ENCODE assay signal across 16 cellular contexts in the genomic region with DNA sequence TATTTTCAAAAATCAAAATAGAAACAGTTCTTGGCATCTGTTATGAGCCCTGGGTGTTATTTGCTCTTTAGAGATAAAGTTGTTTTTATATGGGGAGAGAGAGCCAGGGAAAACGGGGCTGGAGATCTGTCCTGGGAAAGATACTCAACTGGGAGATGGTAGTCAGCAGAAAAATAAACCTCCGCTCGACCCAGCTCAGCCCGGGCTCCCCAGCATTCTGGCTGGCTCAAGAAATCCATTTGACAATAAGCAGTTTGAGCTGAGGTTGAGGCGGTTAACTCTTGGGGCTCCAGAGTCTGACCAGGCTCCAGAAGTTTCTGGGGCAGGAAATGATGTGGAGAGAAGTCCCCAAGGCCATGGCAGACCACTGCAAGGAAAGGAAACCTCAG.
DNase-seq lines count a peak whose midpoint lies in the region; ATAC-seq, FAIRE-seq and TF ChIP-seq lines count a peak whose summit lies in the region.
"Had no signal": no experiment of that assay in that cellular context is flagged by ENCODE, and none has a peak within 500 bp of the region (broad histone marks: within the 10 kb centered on the region; RNA-seq: fewer than 3 reads in every experiment).

No MANE protein-coding gene starts in this region.

- no peak for TF ChIP-seq CTCF in right lobe of liver (IDR thresholded peaks at IDR 0.05)
- TF ChIP-seq CTCF in HepG2 (CRISPR knock-in tag; IDR thresholded peaks at IDR 0.05): no peak
- TF ChIP-seq CTCF in body of pancreas (IDR thresholded peaks at IDR 0.05): no peak
- no peak for TF ChIP-seq CTCF in neural progenitor cell (IDR thresholded peaks at IDR 0.05)

- H3K4me1 Mint-ChIP-seq in neural progenitor cell: peaks cover 14% of the 10 kb centered on the region
- H3K4me1 Mint-ChIP-seq: CD8-positive, alpha-beta memory T cell had no signal

- DNase-seq in right lobe of liver: no peak
- no peak for DNase-seq in HepG2 (ENCODE audit: low spot score)
- no peak for DNase-seq in body of pancreas
- no peak for DNase-seq in neural progenitor cell (ENCODE audit: low spot score)
- DNase-seq: BE2C; Caco-2; CD8-positive, alpha-beta memory T cell; DND-41; GDM1; GM23248 had no signal

- H3K4me3 Mint-ChIP-seq in neural progenitor cell: no peak overlapping the region
- H3K4me3 Mint-ChIP-seq: CD8-positive, alpha-beta memory T cell had no signal

- CTCF ChIA-PET in HepG2 (lab: Yijun Ruan, JAX; ENCODE audit: low intra/inter-chr PET ratio, low total read pairs): no interaction called here

- H3K27ac Mint-ChIP-seq in neural progenitor cell: peak overlapping the region; percentile 90
- H3K27ac Mint-ChIP-seq: CD8-positive, alpha-beta memory T cell had no signal

- H3K36me3 ChIP-seq in right lobe of liver (no peaks in the 10 kb centered on the region), HepG2 (replicated peaks in 1 of 2; ENCODE audit: control insufficient read depth in 1 of 2, insufficient read depth in 2 of 2, low read length in 2 of 2) (no peaks in the 10 kb centered on the region), body of pancreas (replicated peaks in 1 of 2; ENCODE audit: insufficient read depth in 1 of 2, low read depth in 2 of 2) (no peaks in the 10 kb centered on the region), neural progenitor cell (no peaks in the 10 kb centered on the region)
- H3K36me3 ChIP-seq: BE2C had no signal

- H4K20me1 ChIP-seq in HepG2 (ENCODE audit: insufficient read depth, low read length): no peaks in the 10 kb centered on the region
- no peaks in the 10 kb centered on the region for H4K20me1 ChIP-seq in neural progenitor cell (ENCODE audit: low read depth)

- H3K9me3 ChIP-seq in right lobe of liver (no peaks in the 10 kb centered on the region), HepG2 (ENCODE audit: low read length) (no peaks in the 10 kb centered on the region), body of pancreas (no peaks in the 10 kb centered on the region), neural progenitor cell (ENCODE audit: low read depth) (no peaks in the 10 kb centered on the region)
- H3K9me3 ChIP-seq: A549, BE2C, Caco-2 had no signal

- H3K9me3 Mint-ChIP-seq in neural progenitor cell: no peaks in the 10 kb centered on the region

- H2AFZ ChIP-seq in HepG2 (ENCODE audit: low read length) (no peak overlapping the region), neural progenitor cell (replicated peaks) (no peak overlapping the region)
- H2AFZ ChIP-seq: GM23248 had no signal

- TF ChIP-seq POLR2A in right lobe of liver (IDR thresholded peaks at IDR 0.05): no peak
- no peak for TF ChIP-seq POLR2A in HepG2 (IDR thresholded peaks at IDR 0.05; ENCODE audit: insufficient read depth in 1 of 2, low read depth in 2 of 2, low read length in 2 of 2)
- TF ChIP-seq POLR2A in body of pancreas (IDR thresholded peaks at IDR 0.05): no peak

- BruUV-seq in HepG2 (replicated peaks; lab: Mats Ljungman, UMichigan): no TSS peak

- H3K27ac ChIP-seq in right lobe of liver (peak overlapping the region in 1 of 3 donors; percentile 62), HepG2 (ENCODE audit: extremely low read length, insufficient read depth, low read length) (no peak overlapping the region), body of pancreas (peak overlapping the region in 3 of 4 donors; percentile 30 to 41 (median 40)), neural progenitor cell (no peak overlapping the region)
- H3K27ac ChIP-seq: A549, GM23248 had no signal

- H3K79me2 ChIP-seq in HepG2 (ENCODE audit: insufficient read depth, low read length) (no peaks in the 10 kb centered on the region), neural progenitor cell (ENCODE audit: low read depth) (no peaks in the 10 kb centered on the region)

- H3K9ac ChIP-seq in HepG2 (ENCODE audit: insufficient read depth, low read depth, low read length): no peak overlapping the region
- H3K9ac ChIP-seq in neural progenitor cell: no peak overlapping the region
- H3K9ac ChIP-seq: GM23248 had no signal

- TF ChIP-seq EP300 in HepG2 (IDR thresholded peaks at IDR 0.05; ENCODE audit: low read depth in 2 of 2, low read length in 2 of 2): no peak
- TF ChIP-seq EP300 in HepG2 (CRISPR knock-in tag; IDR thresholded peaks at IDR 0.05; ENCODE audit: borderline replicate concordance): no peak

- H3K27me3 ChIP-seq in right lobe of liver (no peaks in the 10 kb centered on the region), HepG2 (ENCODE audit: control insufficient read depth in 1 of 2, insufficient read depth in 2 of 2, low read length in 2 of 2) (peaks cover 0 to 7% of the 10 kb centered on the region in 2 experiments; a peak in 2 of 5 replicates), body of pancreas (no peaks in the 10 kb centered on the region), neural progenitor cell (no peaks in the 10 kb centered on the region)

- intact Hi-C loops in right lobe of liver (cut with DNase I): no loop called here
- intact Hi-C loops in HepG2 (cut with micrococcal nuclease; ENCODE audit: unreplicated experiment): no loop called here
- intact Hi-C loops in body of pancreas (cut with DNase I): no loop called here

- no peaks in the 10 kb centered on the region for H3K36me3 Mint-ChIP-seq in neural progenitor cell
- H3K36me3 Mint-ChIP-seq: CD8-positive, alpha-beta memory T cell had no signal

- FAIRE-seq in HepG2 (lab: Jason Lieb, UNC): no peak
- FAIRE-seq: A549, GM19239, H54 had no signal

- H3K4me3 ChIP-seq in right lobe of liver (no peak overlapping the region), HepG2 (replicated peaks in 1 of 3; ENCODE audit: insufficient read depth in 1 of 3, low read depth in 2 of 3, low read length in 3 of 3) (no peak overlapping the region), body of pancreas (no peak overlapping the region), neural progenitor cell (no peak overlapping the region)
- H3K4me3 ChIP-seq: A549, GM23248 had no signal

- WGBS in right lobe of liver (ENCODE audit: insufficient coverage, low coverage, low lambda C conversion rate, missing lambda C conversion rate): 25% methylated on average over 5 of the region's 5 CpGs
- 42% methylated on average over 5 of the region's 5 CpGs for whole genome bisulfite sequencing in HepG2 (ENCODE audit: low lambda C conversion rate)
- WGBS in body of pancreas, 2 donors: 31 to 36% methylated on average over 5 of the region's 5 CpGs

- H3F3A ChIP-seq in neural progenitor cell (ENCODE audit: low read depth): no peaks in the 10 kb centered on the region

- ATAC-seq in right lobe of liver: peak; percentile 44 to 64 (median 55)
- ATAC-seq in HepG2: no peak
- peak; percentile 47 for ATAC-seq in body of pancreas
- ATAC-seq in GM21619 (IDR thresholded peaks at IDR 0.05; ENCODE audit: unreplicated experiment): no peak
- no peak for ATAC-seq in GM19328 (IDR thresholded peaks at IDR 0.05; ENCODE audit: unreplicated experiment)
- ATAC-seq in GM19467 (IDR thresholded peaks at IDR 0.05; ENCODE audit: unreplicated experiment): no peak
- ATAC-seq: A549 had no signal

- H3K4me1 ChIP-seq in right lobe of liver (peaks cover 0 to 8% (median 4%) of the 10 kb centered on the region in 4 donors), HepG2 (ENCODE audit: insufficient read depth, low read length) (no peaks in the 10 kb centered on the region), body of pancreas (peaks cover 14% of the 10 kb centered on the region), neural progenitor cell (peaks cover 5% of the 10 kb centered on the region)
- H3K4me1 ChIP-seq: A549, BE2C, Caco-2 had no signal

- peaks cover 3% of the 10 kb centered on the region for H3K27me3 Mint-ChIP-seq in neural progenitor cell (ENCODE audit: insufficient read depth, low read depth)

- in situ Hi-C loops in HepG2 (cut with HindIII; ENCODE audit: extremely low pct_ligation_motif_present, low pct_unique_long_range_greater_than_20kb): no loop called here

- no peak overlapping the region for H3K4me2 ChIP-seq in HepG2 (ENCODE audit: low read depth, low read length)
- H3K4me2 ChIP-seq in neural progenitor cell: no peak overlapping the region
- H3K4me2 ChIP-seq: A549 had no signal

- POLR2A ChIA-PET in HepG2 (lab: Yijun Ruan, JAX): no interaction called here

- TF ChIP-seq RAD21 in HepG2 (CRISPR knock-in tag; IDR thresholded peaks at IDR 0.05): no peak

TF ChIP-seq in HepG2, 621 proteins besides CTCF, POLR2A, EP300 and RAD21 (continues in another document):
- TF ChIP-seq ZNF484 (CRISPR knock-in tag; IDR thresholded peaks at IDR 0.05; ENCODE audit: borderline replicate concordance, low read depth) (no peak), ZFP90 (CRISPR knock-in tag; IDR thresholded peaks at IDR 0.05; ENCODE audit: borderline replicate concordance) (no peak), ATF7-NPFF (CRISPR knock-in tag; IDR thresholded peaks at IDR 0.05; ENCODE audit: low read depth) (no peak), PRMT3 (CRISPR knock-in tag; IDR thresholded peaks at IDR 0.05; ENCODE audit: borderline replicate concordance, low read depth) (no peak), MXI1 (IDR thresholded peaks at IDR 0.05; ENCODE audit: borderline replicate concordance, low read depth, low read length) (no peak), IKZF4 (CRISPR knock-in tag; IDR thresholded peaks at IDR 0.05; ENCODE audit: borderline replicate concordance, low read depth, not compliant biosample characterization) (no peak), ZNF616 (CRISPR knock-in tag; IDR thresholded peaks at IDR 0.05; ENCODE audit: low read depth) (no peak), ZBTB8A (CRISPR knock-in tag; IDR thresholded peaks at IDR 0.05; ENCODE audit: borderline replicate concordance, low read depth) (no peak), SMARCE1 (IDR thresholded peaks at IDR 0.05; ENCODE audit: borderline replicate concordance) (no peak)
- TF ChIP-seq, protein P1, sequence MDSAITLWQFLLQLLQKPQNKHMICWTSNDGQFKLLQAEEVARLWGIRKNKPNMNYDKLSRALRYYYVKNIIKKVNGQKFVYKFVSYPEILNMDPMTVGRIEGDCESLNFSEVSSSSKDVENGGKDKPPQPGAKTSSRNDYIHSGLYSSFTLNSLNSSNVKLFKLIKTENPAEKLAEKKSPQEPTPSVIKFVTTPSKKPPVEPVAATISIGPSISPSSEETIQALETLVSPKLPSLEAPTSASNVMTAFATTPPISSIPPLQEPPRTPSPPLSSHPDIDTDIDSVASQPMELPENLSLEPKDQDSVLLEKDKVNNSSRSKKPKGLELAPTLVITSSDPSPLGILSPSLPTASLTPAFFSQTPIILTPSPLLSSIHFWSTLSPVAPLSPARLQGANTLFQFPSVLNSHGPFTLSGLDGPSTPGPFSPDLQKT (CRISPR knock-in tag; IDR thresholded peaks at IDR 0.05; ENCODE audit: borderline replicate concordance): no peak
- TF ChIP-seq, protein P2, sequence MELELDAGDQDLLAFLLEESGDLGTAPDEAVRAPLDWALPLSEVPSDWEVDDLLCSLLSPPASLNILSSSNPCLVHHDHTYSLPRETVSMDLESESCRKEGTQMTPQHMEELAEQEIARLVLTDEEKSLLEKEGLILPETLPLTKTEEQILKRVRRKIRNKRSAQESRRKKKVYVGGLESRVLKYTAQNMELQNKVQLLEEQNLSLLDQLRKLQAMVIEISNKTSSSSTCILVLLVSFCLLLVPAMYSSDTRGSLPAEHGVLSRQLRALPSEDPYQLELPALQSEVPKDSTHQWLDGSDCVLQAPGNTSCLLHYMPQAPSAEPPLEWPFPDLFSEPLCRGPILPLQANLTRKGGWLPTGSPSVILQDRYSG (CRISPR knock-in tag; IDR thresholded peaks at IDR 0.05): no peak

Comparison
In these comparisons a context has a peak if more than half of its experiments do, and no peak if none do; other contexts are left out.
1. ATAC-seq: peak in right lobe of liver (4 of 4) and body of pancreas (single experiment); none in HepG2 (single experiment), GM21619 (single experiment), GM19328 (single experiment) and GM19467 (single experiment).
2. H3K27ac ChIP-seq: peak in body of pancreas (3 of 4); none in HepG2 (single experiment) and neural progenitor cell (single experiment).